In the genomic region with DNA sequence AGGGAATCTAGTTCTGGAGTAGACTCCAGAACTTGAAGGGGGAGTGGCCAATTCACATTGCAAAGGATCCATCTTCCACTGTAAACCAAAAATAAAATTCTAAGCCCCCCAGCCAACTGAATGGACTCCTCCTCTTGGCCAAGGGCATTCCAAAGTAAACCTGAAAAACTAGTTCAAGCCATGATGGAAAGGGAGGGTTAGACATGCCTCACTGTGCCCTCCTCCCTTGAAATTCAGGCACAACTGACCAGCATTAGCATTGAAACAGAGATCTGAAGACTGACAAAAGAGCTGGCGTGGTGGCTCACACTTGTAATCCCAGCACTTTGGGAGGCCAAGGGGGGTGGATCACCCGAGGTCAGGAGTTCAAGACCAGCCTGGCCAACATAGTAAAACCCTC, we compare ENCODE assay signal across 7 cellular contexts. TPM values are rescaled to one million over a fixed set of nuclear protein-coding genes. Genes with fewer than 3 reads are reported as not detected.
"Had no signal": no experiment of that assay in that cellular context is flagged by ENCODE, and none has a peak within 500 bp of the region (broad histone marks: within the 10 kb centered on the region; RNA-seq: fewer than 3 reads in every experiment).

No MANE protein-coding gene starts in this region.

RNA-seq across cellular contexts. Expression of a gene that starts 19.5 kb away (rescaled TPM):
- total RNA-seq: OCI-LY7, RPMI7951, SJCRH30 had no signal
- polyA plus RNA-seq: SK-N-SH had no signal

RNA-seq across cellular contexts. Expression of a gene that starts 35.6 kb away (rescaled TPM):
- total RNA-seq: OCI-LY7, Peyer's patch, Right ventricle myocardium inferior, RPMI7951, SJSA1 had no signal
- polyA plus RNA-seq: SK-N-SH had no signal
